ENCODE assay signal across 8 cellular contexts in genomic region chr2:152407204-152407721, GRCh38.
DNase-seq lines count a peak whose midpoint lies in the region; ATAC-seq and TF ChIP-seq lines count a peak whose summit lies in the region.

No MANE protein-coding gene starts in this region.

- TF ChIP-seq POLR2A in uterus (IDR thresholded peaks at IDR 0.05) = no peak

- no peak overlapping the region for H3K23ac ChIP-seq in mesenchymal stem cell (ENCODE audit: low read length in 2 of 2)

- H3K9me3 ChIP-seq in NT2/D1 (ENCODE audit: insufficient read depth, low read length) (no peaks in the 10 kb centered on the region), mesenchymal stem cell (ENCODE audit: control insufficient read depth, low read length) (no peaks in the 10 kb centered on the region), uterus (no peaks in the 10 kb centered on the region)

- H4K8ac ChIP-seq in mesenchymal stem cell (ENCODE audit: low read length) = no peak overlapping the region

- H3K4me3 ChIP-seq in NT2/D1 (ENCODE audit: insufficient read length, low read depth) (no peak overlapping the region), dorsolateral prefrontal cortex (peak overlapping the region in 51 of 59 donors; percentile 5 to 52 (median 27)), mesenchymal stem cell (ENCODE audit: insufficient read depth in 1 of 2, low read depth in 1 of 2, low read length in 2 of 2) (peak overlapping the region in 1 of 2 experiments; percentile 59), uterus (no peak overlapping the region)

- H3K9me3 Mint-ChIP-seq in activated T-cell treated with anti-CD3 and anti-CD28 coated beads, Interleukin-2, amount 50 U/mL, for 24 hours = no peaks in the 10 kb centered on the region

- H3K36me3 Mint-ChIP-seq in activated T-cell treated with anti-CD3 and anti-CD28 coated beads, Interleukin-2, amount 50 U/mL, for 24 hours (ENCODE audit: low read depth) = no peaks in the 10 kb centered on the region

- no peak overlapping the region for H3K14ac ChIP-seq in mesenchymal stem cell (ENCODE audit: low read length in 2 of 2)

- peak overlapping the region; percentile 59 for H3K4me2 ChIP-seq in mesenchymal stem cell (ENCODE audit: low read length, poor library complexity, severe bottlenecking)

- H2BK120ac ChIP-seq in mesenchymal stem cell (ENCODE audit: low read depth, low read length) = no peak overlapping the region

- no peak overlapping the region for H2BK12ac ChIP-seq in mesenchymal stem cell (ENCODE audit: low read length in 2 of 2)

- peaks cover 18% of the 10 kb centered on the region for H3K79me1 ChIP-seq in mesenchymal stem cell (replicated peaks; ENCODE audit: low read length, poor library complexity, severe bottlenecking)

- H3K27me3 ChIP-seq in NT2/D1 (ENCODE audit: insufficient read depth, insufficient read length) = no peaks in the 10 kb centered on the region
- H3K27me3 ChIP-seq in dorsolateral prefrontal cortex = no peaks in the 10 kb centered on the region
- no peaks in the 10 kb centered on the region for H3K27me3 ChIP-seq in mesenchymal stem cell (ENCODE audit: control insufficient read depth in 1 of 2, insufficient read depth in 1 of 2, low read length in 2 of 2)
- H3K27me3 ChIP-seq in uterus = no peaks in the 10 kb centered on the region

- H3K36me3 ChIP-seq in NT2/D1 (ENCODE audit: insufficient read depth, insufficient read length, low read length) (no peaks in the 10 kb centered on the region), mesenchymal stem cell (ENCODE audit: control insufficient read depth in 1 of 2, insufficient read depth in 2 of 2, low read depth in 1 of 2, low read length in 2 of 2) (no peaks in the 10 kb centered on the region), uterus (no peaks in the 10 kb centered on the region)

- 3% methylated on average over 8 of the region's 8 CpGs for WGBS in mesenchymal stem cell

- TF ChIP-seq CTCF in dorsolateral prefrontal cortex (IDR thresholded peaks at IDR 0.05 in 54 of 56, conservative IDR thresholded peaks at IDR 0.05 in 2 of 56; ENCODE audit: low read depth in 1 of 56, partially characterized antibody in 56 of 56) (peak in 21 of 56 donors; percentile 2 to 32 (median 16)), uterus (IDR thresholded peaks at IDR 0.05) (no peak)

- H3K4me1 ChIP-seq in NT2/D1 (ENCODE audit: insufficient read depth, insufficient read length) = no peaks in the 10 kb centered on the region
- peaks cover 6% of the 10 kb centered on the region for H3K4me1 ChIP-seq in mesenchymal stem cell (ENCODE audit: control insufficient read depth, insufficient read depth, low read depth, low read length)
- peaks cover 0 to 6% of the 10 kb centered on the region in 2 donors for H3K4me1 ChIP-seq in uterus

- peak overlapping the region; percentile 12 for H2BK5ac ChIP-seq in mesenchymal stem cell (ENCODE audit: low read depth, low read length, poor library complexity, severe bottlenecking)

- peak overlapping the region in 57 of 59 donors; percentile 28 to 100 (median 78) for H3K27ac ChIP-seq in dorsolateral prefrontal cortex
- peak overlapping the region; percentile 62 for H3K27ac ChIP-seq in mesenchymal stem cell (ENCODE audit: low read length, poor library complexity, severe bottlenecking)
- peak overlapping the region in 1 of 2 donors; percentile 13 for H3K27ac ChIP-seq in uterus

- H2AK5ac ChIP-seq in mesenchymal stem cell (ENCODE audit: low read length, severe bottlenecking) = peak overlapping the region; percentile 80

- ATAC-seq in HG02642 (IDR thresholded peaks at IDR 0.05; ENCODE audit: poor library complexity, unreplicated experiment) = peak; percentile 94

- peak overlapping the region in 1 of 2 experiments; percentile 61 for H3K4ac ChIP-seq in mesenchymal stem cell (ENCODE audit: low read depth in 1 of 2, low read length in 2 of 2)

- no peak overlapping the region for H4K91ac ChIP-seq in mesenchymal stem cell (ENCODE audit: low read length)

- intact Hi-C loops in dorsolateral prefrontal cortex (cut with DNase I) (loop anchor here in 1 of 2 donors (5.0 kb wide), 1 partner anchor 70 kb away; the partner anchor contains the start of gene FMNL2), uterus (cut with DNase I; ENCODE audit: low total_unique reads) (no loop called here)

- peaks cover 23% of the 10 kb centered on the region for H3K4me1 Mint-ChIP-seq in activated T-cell treated with anti-CD3 and anti-CD28 coated beads, Interleukin-2, amount 50 U/mL, for 24 hours (ENCODE audit: low read depth)

- peak overlapping the region in 1 of 2 experiments; percentile 28 for H3K18ac ChIP-seq in mesenchymal stem cell (ENCODE audit: low read depth in 1 of 2, low read length in 2 of 2)

- no peak overlapping the region for H2BK15ac ChIP-seq in mesenchymal stem cell (ENCODE audit: low read depth, poor library complexity, severe bottlenecking)

- H3K9ac ChIP-seq in NT2/D1 (ENCODE audit: insufficient read length, low read depth) (no peak overlapping the region), mesenchymal stem cell (ENCODE audit: low read length) (peak overlapping the region; percentile 80)

- DNase-seq in activated T-cell treated with anti-CD3 and anti-CD28 coated beads for 48 hours (ENCODE audit: low read depth) (peak; percentile 8), NT2/D1 (ENCODE audit: low read depth, low spot score) (peak; percentile 48), dorsolateral prefrontal cortex (peak in 7 of 10 donors; percentile 52 to 78 (median 59)), mesenchymal stem cell (peak; percentile 76), uterus (peak; percentile 31 to 51), activated gamma-delta T cell (lab: John Stamatoyannopoulos, UW) (no peak)
- DNase-seq in activated T-cell treated with anti-CD3 and anti-CD28 coated beads, Interleukin-2, amount 50 U/mL, for 24 hours = no peak

- no peak overlapping the region for H3K4me3 Mint-ChIP-seq in activated T-cell treated with anti-CD3 and anti-CD28 coated beads, Interleukin-2, amount 50 U/mL, for 24 hours

- H3K27ac Mint-ChIP-seq in activated T-cell treated with anti-CD3 and anti-CD28 coated beads, Interleukin-2, amount 50 U/mL, for 24 hours = no peak overlapping the region

- H2AFZ ChIP-seq in mesenchymal stem cell (ENCODE audit: low read depth, low read length) = no peak overlapping the region

- peaks cover 50% of the 10 kb centered on the region for H3K27me3 Mint-ChIP-seq in activated T-cell treated with anti-CD3 and anti-CD28 coated beads, Interleukin-2, amount 50 U/mL, for 24 hours

Comparison
In these comparisons a context has a peak if more than half of its experiments do, and no peak if none do; other contexts are left out.
1. DNase-seq: peak in activated T-cell treated with anti-CD3 and anti-CD28 coated beads for 48 hours (single experiment), NT2/D1 (single experiment), dorsolateral prefrontal cortex (7 of 10), mesenchymal stem cell (single experiment) and uterus (2 of 2); none in activated T-cell treated with anti-CD3 and anti-CD28 coated beads, Interleukin-2, amount 50 U/mL, for 24 hours (single experiment) and activated gamma-delta T cell (single experiment).
2. H3K4me3 ChIP-seq: peak in dorsolateral prefrontal cortex (51 of 59); none in NT2/D1 (single experiment) and uterus (0 of 2).